In genomic region chr18:9868857-9869712, GRCh38 we compare ENCODE assay signal across 15 cellular contexts. TPM values are rescaled to one million over a fixed set of nuclear protein-coding genes. Genes with fewer than 3 reads are reported as not detected.
A peak's percentile ranks its signal among the peaks of the same experiment; 100 is the strongest.
DNase-seq lines count a peak whose midpoint lies in the region; ATAC-seq, FAIRE-seq and TF ChIP-seq lines count a peak whose summit lies in the region.
"Had no signal": no experiment of that assay in that cellular context is flagged by ENCODE, and none has a peak within 500 bp of the region (broad histone marks: within the 10 kb centered on the region; RNA-seq: fewer than 3 reads in every experiment).

No MANE protein-coding gene starts in this region.

- CTCF ChIA-PET in H1 (lab: Charles Lee; ENCODE audit: partially characterized antibody), result interaction anchor here (0.8 to 2.2 kb wide), 4 partner anchors 11 to 82 kb away, joined by 3 to 7 read pairs (median 5); no protein-coding TSS in a partner anchor

- no peak overlapping the region for H3K4me3 ChIP-seq in H1 (ENCODE audit: extremely low read depth in 1 of 4, insufficient read depth in 2 of 4, low read depth in 3 of 4, low read length in 4 of 4)
- H3K4me3 ChIP-seq: spleen, suprapubic skin had no signal

- H3K9me3 ChIP-seq in H1 (ENCODE audit: insufficient read depth in 2 of 2, low read depth in 1 of 2, low read length in 1 of 2), result peaks cover 12 to 17% of the 10 kb centered on the region in 2 experiments; a peak in 3 of 4 replicates
- H3K9me3 ChIP-seq: suprapubic skin had no signal

- WGBS in H1 (ENCODE audit: extremely low coverage in 1 of 2, insufficient coverage in 1 of 2, insufficient read length in 1 of 2, insufficient replicate concordance in 2 of 2, low coverage in 1 of 2, low lambda C conversion rate in 2 of 2, missing lambda C conversion rate in 1 of 2), 2 experiments, result 69% methylated on average over 6 of the region's 6 CpGs; no CpG with 5 or more reads in 1 of the 2 experiments

- no peaks in the 10 kb centered on the region for H3K36me3 ChIP-seq in H1 (ENCODE audit: control insufficient read depth in 2 of 4, insufficient read depth in 4 of 4, low read length in 3 of 4)
- H3K36me3 ChIP-seq: spleen, suprapubic skin had no signal

- no peak overlapping the region for H3K18ac ChIP-seq in H1 (ENCODE audit: extremely low read depth, low read length)

- peaks cover 0 to 2% (median 0%) of the 10 kb centered on the region in 4 experiments; a peak in 1 of 7 replicates for H3K27me3 ChIP-seq in H1 (replicated peaks in 1 of 4; ENCODE audit: control insufficient read depth in 3 of 4, extremely low read depth in 1 of 4, insufficient read depth in 3 of 4, low read length in 3 of 4)
- H3K27me3 ChIP-seq: spleen, suprapubic skin had no signal

- H2BK120ac ChIP-seq in H1 (replicated peaks; ENCODE audit: low read depth, low read length), result no peak overlapping the region

- no peak overlapping the region for H3K4me3 Mint-ChIP-seq in activated T-helper 17 cell treated with anti-CD3 and anti-CD28 coated beads, Interleukin-2, amount 50 U/mL, for 72 hours
- H3K4me3 Mint-ChIP-seq: activated T-helper 1 cell treated with anti-CD3 and anti-CD28 coated beads, Interleukin-12 subunit alpha, Interleukin-12 subunit beta, Interleukin-2, Interleukin-4 antibody, amounts not matched to agents 30 ng/mL and 10 ng/mL and 1 ng/mL, durations not matched to agents 14 hours and 24 hours and 36 hours had no signal

- TF ChIP-seq POLR2A in H1 (IDR thresholded peaks at IDR 0.05; ENCODE audit: control extremely low read depth in 1 of 2, low read depth in 2 of 2, low read length in 2 of 2) (no peak), GM12892 (IDR thresholded peaks at IDR 0.05; ENCODE audit: low read depth, low read length) (no peak)

- no peak overlapping the region for H2BK12ac ChIP-seq in H1 (ENCODE audit: low read depth, low read length)

- H3K9me3 Mint-ChIP-seq in activated T-helper 17 cell treated with anti-CD3 and anti-CD28 coated beads, Interleukin-2, amount 50 U/mL, for 72 hours, result peaks cover 10% of the 10 kb centered on the region

- no peak overlapping the region for H2BK15ac ChIP-seq in H1 (ENCODE audit: low read length)

- no peaks in the 10 kb centered on the region for H3K4me1 Mint-ChIP-seq in activated T-helper 17 cell treated with anti-CD3 and anti-CD28 coated beads, Interleukin-2, amount 50 U/mL, for 72 hours

- no peaks in the 10 kb centered on the region for H4K20me1 ChIP-seq in H1 (replicated peaks in 1 of 2; ENCODE audit: control insufficient read depth in 1 of 2, insufficient read depth in 2 of 2, low read length in 2 of 2)

- H3K27ac Mint-ChIP-seq in activated T-helper 17 cell treated with anti-CD3 and anti-CD28 coated beads, Interleukin-2, amount 50 U/mL, for 72 hours, result no peak overlapping the region
- H3K27ac Mint-ChIP-seq: activated T-helper 1 cell treated with anti-CD3 and anti-CD28 coated beads, Interleukin-12 subunit alpha, Interleukin-12 subunit beta, Interleukin-2, Interleukin-4 antibody, amounts not matched to agents 30 ng/mL and 10 ng/mL and 1 ng/mL, durations not matched to agents 14 hours and 24 hours and 36 hours had no signal

- no peak overlapping the region for H3K27ac ChIP-seq in H1 (ENCODE audit: low read depth, low read length)
- H3K27ac ChIP-seq: suprapubic skin had no signal

- H3K23me2 ChIP-seq in H1 (ENCODE audit: low read depth, low read length), result no peaks in the 10 kb centered on the region

- H3K23ac ChIP-seq in H1 (ENCODE audit: insufficient read length), result no peak overlapping the region

- FAIRE-seq in H1 (lab: Jason Lieb, UNC) (no peak), GM12892 (lab: Jason Lieb, UNC) (no peak)

- H2BK20ac ChIP-seq in H1 (ENCODE audit: low read length), result 0 out of 2 replicates have a peak overlapping the region, but pooled peaks have one; percentile 72

- H3K4me1 ChIP-seq in H1 (replicated peaks in 1 of 4; ENCODE audit: control insufficient read depth in 3 of 4, insufficient read depth in 4 of 4, low read length in 3 of 4), result peaks cover 0 to 14% (median 7%) of the 10 kb centered on the region in 4 experiments; a peak in 4 of 7 replicates

- H2BK5ac ChIP-seq in H1 (ENCODE audit: low read depth, low read length), result no peak overlapping the region

- H2AK5ac ChIP-seq in H1 (ENCODE audit: low read depth, low read length), result no peak overlapping the region

- H3K14ac ChIP-seq in H1 (ENCODE audit: insufficient read length), result no peak overlapping the region

- ATAC-seq in omental fat pad (ENCODE audit: low FRiP score), result peak; percentile 30
- ATAC-seq in activated T-helper 17 cell treated with anti-CD3 and anti-CD28 coated beads, Interleukin-2, amount 50 U/mL, for 72 hours (replicated peaks), result no peak

- H3K9ac ChIP-seq in H1 (replicated peaks in 1 of 4; ENCODE audit: extremely low read depth in 1 of 4, low read depth in 3 of 4, low read length in 3 of 4), result no peak overlapping the region

- H3K4ac ChIP-seq in H1 (replicated peaks; ENCODE audit: insufficient read length, low read depth, low read length), result no peak overlapping the region

- H4K8ac ChIP-seq in H1 (ENCODE audit: extremely low read depth, insufficient read depth, low read length), result no peak overlapping the region

- H3K79me1 ChIP-seq in H1 (ENCODE audit: low read depth, low read length), result no peaks in the 10 kb centered on the region

- no peak overlapping the region for H3K56ac ChIP-seq in H1 (replicated peaks; ENCODE audit: insufficient read length, low read depth, low read length)

- H3K36me3 Mint-ChIP-seq in activated T-helper 17 cell treated with anti-CD3 and anti-CD28 coated beads, Interleukin-2, amount 50 U/mL, for 72 hours (ENCODE audit: low read depth), result no peaks in the 10 kb centered on the region

- TF ChIP-seq CTCF in H1 (IDR thresholded peaks at IDR 0.05; ENCODE audit: control extremely low read depth in 1 of 3, insufficient read depth in 1 of 3, low read depth in 1 of 3, low read length in 3 of 3), result no peak
- TF ChIP-seq CTCF in omental fat pad (IDR thresholded peaks at IDR 0.05), result no peak

- TF ChIP-seq RAD21 in H1 (IDR thresholded peaks at IDR 0.05 in 1 of 2, conservative IDR thresholded peaks at IDR 0.05 in 1 of 2; ENCODE audit: low read depth in 2 of 2, low read length in 2 of 2), result no peak

- no peak for TF ChIP-seq EP300 in H1 (IDR thresholded peaks at IDR 0.05; ENCODE audit: borderline replicate concordance in 1 of 2, low read depth in 2 of 2, low read length in 2 of 2)

- POLR2A ChIA-PET in H1 (lab: Charles Lee; ENCODE audit: partially characterized antibody), result interaction anchor here (1.0 to 1.3 kb wide), 2 partner anchors 10 to 11 kb away, joined by 3 to 4 read pairs; no protein-coding TSS in a partner anchor

- H4K5ac ChIP-seq in H1 (ENCODE audit: insufficient read length, low read depth, low read length), result no peak overlapping the region

- H2AFZ ChIP-seq in H1 (ENCODE audit: low read length), result no peak overlapping the region

- no peaks in the 10 kb centered on the region for H3K79me2 ChIP-seq in H1 (ENCODE audit: control insufficient read depth in 1 of 2, insufficient read depth in 2 of 2, low read length in 2 of 2)

- DNase-seq in H4 (ENCODE audit: low spot score), result peak; percentile 21
- peak; percentile 37 for DNase-seq in NCI-H345 treated with DMSO at 0.1 percent for 48 hours (lab: John Stamatoyannopoulos, UW; ENCODE audit: unreplicated experiment)
- no peak for DNase-seq in H1 (ENCODE audit: low read depth in 1 of 2, low spot score in 2 of 2)
- DNase-seq in omental fat pad (ENCODE audit: low spot score), result no peak
- no peak for DNase-seq in NCI-H1092 (lab: John Stamatoyannopoulos, UW)
- no peak for DNase-seq in NCI-H187 (lab: John Stamatoyannopoulos, UW)
- no peak for DNase-seq in GM12892 (ENCODE audit: insufficient read length)
- DNase-seq: activated CD4-positive, alpha-beta T cell treated with anti-CD3 and anti-CD28 coated beads for 4 hours; hippocampal formation; nucleus accumbens; spleen had no signal

- H4K91ac ChIP-seq in H1 (replicated peaks; ENCODE audit: insufficient read length, low read length), result no peak overlapping the region

- H3K4me2 ChIP-seq in H1 (ENCODE audit: insufficient read depth in 1 of 2, low read depth in 2 of 2, low read length in 2 of 2), result no peak overlapping the region

- H3K27me3 Mint-ChIP-seq in activated T-helper 17 cell treated with anti-CD3 and anti-CD28 coated beads, Interleukin-2, amount 50 U/mL, for 72 hours, result peaks cover 48% of the 10 kb centered on the region

TF ChIP-seq in H1, 55 proteins besides CTCF, POLR2A, EP300 and RAD21 (continues in another document):
- TF ChIP-seq CBX5 (IDR thresholded peaks at IDR 0.05; ENCODE audit: low read depth, low read length) (no peak), YY1 (IDR thresholded peaks at IDR 0.05; ENCODE audit: low read depth, low read length) (no peak)

RNA-seq across cellular contexts. Expression of gene TXNDC2, which starts 16.7 kb away (rescaled TPM):
- 0.29 and 0.55 TPM in 2 replicates for total RNA-seq in H4 (2014; rRNA removed; shearing (Covaris generic))
- 0.09 TPM in 1 of 2 replicates, not detected in the other for total RNA-seq in H1 (2021; fragmentation: NEBNext Ultra II Directional; extraction: Animal tissue kit (Norgen Biotek cat#: 25700))
- 0.11 TPM in 1 of 2 replicates, not detected in the other for polyA plus RNA-seq in H1 (2011; rRNA removed)
- 0.08 TPM for polyA plus RNA-seq in H1 (2011; cell fraction: cytosol; rRNA removed)
- not detected for polyA plus RNA-seq in H1 (2011; cell fraction: nucleus; rRNA removed)
- 0.20 TPM in 1 of 4 replicates, not detected in the others for polyA plus RNA-seq in H1 (2012, experiment 1 of 2)
- polyA plus RNA-seq in H1 (2012, experiment 2 of 2), result not detected
- polyA plus RNA-seq in H1 (2013, experiment 1 of 2), result 0.12 TPM
- 0.11 TPM for polyA plus RNA-seq in H1 (2013, experiment 2 of 2)
- polyA minus RNA-seq in H1 (2011; rRNA and poly(A)+ RNA removed), result 0.17 TPM in 1 of 2 replicates, not detected in the other
- not detected for polyA minus RNA-seq in H1 (2011; cell fraction: cytosol; rRNA and poly(A)+ RNA removed)
- polyA minus RNA-seq in H1 (2011; cell fraction: nucleus; rRNA and poly(A)+ RNA removed), result 0.20 TPM
- under 1 TPM in 2 of 4 donors, not detected in 2; 0.24 to 0.44 TPM for total RNA-seq in omental fat pad
- total RNA-seq in activated T-helper 17 cell treated with anti-CD3 and anti-CD28 coated beads, Interleukin-2, amount 50 U/mL, for 72 hours, result not detected
- not detected for polyA plus RNA-seq in GM12892 (2012; ENCODE audit: missing spikeins)
- total RNA-seq: endothelial cell of umbilical vein, suprapubic skin had no signal

RNA-seq across cellular contexts. Expression of gene VAPA, which starts 44.7 kb away (rescaled TPM):
- 318 and 364 TPM in 2 replicates for total RNA-seq in H4 (2014; rRNA removed; shearing (Covaris generic))
- 128 and 130 TPM in 2 replicates for total RNA-seq in H1 (2021; fragmentation: NEBNext Ultra II Directional; extraction: Animal tissue kit (Norgen Biotek cat#: 25700))
- 44.4 and 79.7 TPM in 2 replicates for polyA plus RNA-seq in H1 (2011; rRNA removed)
- polyA plus RNA-seq in H1 (2011; cell fraction: cytosol; rRNA removed), result 115 TPM
- polyA plus RNA-seq in H1 (2011; cell fraction: nucleus; rRNA removed), result 58.2 TPM
- polyA plus RNA-seq in H1 (2012, experiment 1 of 2), result 84.4 to 121 TPM (median 101 TPM) in 4 replicates
- 35.1 TPM for polyA plus RNA-seq in H1 (2012, experiment 2 of 2)
- polyA plus RNA-seq in H1 (2013, experiment 1 of 2), result 86.3 TPM
- 89.4 TPM for polyA plus RNA-seq in H1 (2013, experiment 2 of 2)
- polyA minus RNA-seq in H1 (2011; rRNA and poly(A)+ RNA removed), result 63.8 and 88.5 TPM in 2 replicates
- polyA minus RNA-seq in H1 (2011; cell fraction: cytosol; rRNA and poly(A)+ RNA removed), result 77.8 TPM
- polyA minus RNA-seq in H1 (2011; cell fraction: nucleus; rRNA and poly(A)+ RNA removed), result 59.6 TPM
- total RNA-seq in omental fat pad, result 100 to 1,000 TPM; 173 to 345 (median 246) TPM
- total RNA-seq in activated T-helper 17 cell treated with anti-CD3 and anti-CD28 coated beads, Interleukin-2, amount 50 U/mL, for 72 hours, result 100 to 1,000 TPM; 135 to 185 TPM
- polyA plus RNA-seq in GM12892 (2012; ENCODE audit: missing spikeins), result 149 TPM

Comparison
In these comparisons a context has a peak if more than half of its experiments do, and no peak if none do; other contexts are left out.
1. DNase-seq: peak in H4 (single experiment) and NCI-H345 treated with DMSO at 0.1 percent for 48 hours (single experiment); none in H1 (0 of 2), omental fat pad (single experiment), NCI-H1092 (single experiment), NCI-H187 (0 of 2) and GM12892 (single experiment).